1 cellular context compared by ENCODE assay signal in genomic region chr11:72814139-72814830, GRCh38.
A peak's percentile ranks its signal among the peaks of the same experiment; 100 is the strongest.
TF ChIP-seq lines count a peak whose summit lies in the region.

Gene ATG16L2, plus strand, starts transcription at chr11:72814411. Its CDS starts 35 bp downstream, at chr11:72814446.

TF ChIP-seq in HepG2, 621 proteins besides CTCF, POLR2A, EP300 and RAD21 (continued from another document and continues in another):
- TF ChIP-seq PRDM10 (CRISPR knock-in tag; IDR thresholded peaks at IDR 0.05; ENCODE audit: low read depth), result peak; percentile 99
- TF ChIP-seq TEF (CRISPR knock-in tag; IDR thresholded peaks at IDR 0.05), result no peak
- no peak for TF ChIP-seq ZFP36L2 (CRISPR knock-in tag; IDR thresholded peaks at IDR 0.05)
- no peak for TF ChIP-seq FIP1L1 (IDR thresholded peaks at IDR 0.05; ENCODE audit: borderline replicate concordance, insufficient read depth, low read depth, low read length)
- no peak for TF ChIP-seq FLYWCH1 (CRISPR knock-in tag; IDR thresholded peaks at IDR 0.05)
- peak; percentile 67; the same call in 1 of the 2 replicates for TF ChIP-seq ZXDC (CRISPR knock-in tag; IDR thresholded peaks at IDR 0.05)
- TF ChIP-seq PHF21A (CRISPR knock-in tag; IDR thresholded peaks at IDR 0.05), result peak; percentile 57; the same call in 1 of the 2 replicates
- TF ChIP-seq ZNF441 (CRISPR knock-in tag; IDR thresholded peaks at IDR 0.05; ENCODE audit: borderline replicate concordance), result no peak
- TF ChIP-seq ZKSCAN5 (CRISPR knock-in tag; IDR thresholded peaks at IDR 0.05), result no peak
- TF ChIP-seq DZIP1 (CRISPR knock-in tag; IDR thresholded peaks at IDR 0.05), result no peak
- TF ChIP-seq TBL1XR1 (IDR thresholded peaks at IDR 0.05; ENCODE audit: borderline replicate concordance, low read length, partially characterized antibody), result no peak
- TF ChIP-seq HNF4A (CRISPR knock-in tag; IDR thresholded peaks at IDR 0.05), result no peak
- TF ChIP-seq SP5 (CRISPR knock-in tag; IDR thresholded peaks at IDR 0.05; ENCODE audit: borderline replicate concordance, low read depth), result peak; percentile 17; the same call in 1 of the 2 replicates
- no peak for TF ChIP-seq ZFP1 (CRISPR knock-in tag; IDR thresholded peaks at IDR 0.05)
- TF ChIP-seq ZNF598 (CRISPR knock-in tag; IDR thresholded peaks at IDR 0.05; ENCODE audit: borderline replicate concordance), result peak; percentile 81; the same call in 1 of the 2 replicates
- TF ChIP-seq POGZ (CRISPR knock-in tag; IDR thresholded peaks at IDR 0.05), result peak; percentile 39; the same call in 1 of the 2 replicates
- no peak for TF ChIP-seq ATRX (CRISPR knock-in tag; IDR thresholded peaks at IDR 0.05; ENCODE audit: borderline replicate concordance)
- no peak for TF ChIP-seq ZNF383 (CRISPR knock-in tag; IDR thresholded peaks at IDR 0.05; ENCODE audit: borderline replicate concordance)
- TF ChIP-seq SOX6 (IDR thresholded peaks at IDR 0.05), result no peak
- no peak for TF ChIP-seq SOX6 (CRISPR knock-in tag; IDR thresholded peaks at IDR 0.05)
- TF ChIP-seq, protein P1, sequence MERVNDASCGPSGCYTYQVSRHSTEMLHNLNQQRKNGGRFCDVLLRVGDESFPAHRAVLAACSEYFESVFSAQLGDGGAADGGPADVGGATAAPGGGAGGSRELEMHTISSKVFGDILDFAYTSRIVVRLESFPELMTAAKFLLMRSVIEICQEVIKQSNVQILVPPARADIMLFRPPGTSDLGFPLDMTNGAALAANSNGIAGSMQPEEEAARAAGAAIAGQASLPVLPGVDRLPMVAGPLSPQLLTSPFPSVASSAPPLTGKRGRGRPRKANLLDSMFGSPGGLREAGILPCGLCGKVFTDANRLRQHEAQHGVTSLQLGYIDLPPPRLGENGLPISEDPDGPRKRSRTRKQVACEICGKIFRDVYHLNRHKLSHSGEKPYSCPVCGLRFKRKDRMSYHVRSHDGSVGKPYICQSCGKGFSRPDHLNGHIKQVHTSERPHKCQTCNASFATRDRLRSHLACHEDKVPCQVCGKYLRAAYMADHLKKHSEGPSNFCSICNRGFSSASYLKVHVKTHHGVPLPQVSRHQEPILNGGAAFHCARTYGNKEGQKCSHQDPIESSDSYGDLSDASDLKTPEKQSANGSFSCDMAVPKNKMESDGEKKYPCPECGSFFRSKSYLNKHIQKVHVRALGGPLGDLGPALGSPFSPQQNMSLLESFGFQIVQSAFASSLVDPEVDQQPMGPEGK (CRISPR knock-in tag; IDR thresholded peaks at IDR 0.05), result peak; percentile 57
- 0 out of 2 replicates have a peak, but pooled peaks have one; percentile 40 for TF ChIP-seq STAG1 (CRISPR knock-in tag; IDR thresholded peaks at IDR 0.05)
- TF ChIP-seq, protein P2, sequence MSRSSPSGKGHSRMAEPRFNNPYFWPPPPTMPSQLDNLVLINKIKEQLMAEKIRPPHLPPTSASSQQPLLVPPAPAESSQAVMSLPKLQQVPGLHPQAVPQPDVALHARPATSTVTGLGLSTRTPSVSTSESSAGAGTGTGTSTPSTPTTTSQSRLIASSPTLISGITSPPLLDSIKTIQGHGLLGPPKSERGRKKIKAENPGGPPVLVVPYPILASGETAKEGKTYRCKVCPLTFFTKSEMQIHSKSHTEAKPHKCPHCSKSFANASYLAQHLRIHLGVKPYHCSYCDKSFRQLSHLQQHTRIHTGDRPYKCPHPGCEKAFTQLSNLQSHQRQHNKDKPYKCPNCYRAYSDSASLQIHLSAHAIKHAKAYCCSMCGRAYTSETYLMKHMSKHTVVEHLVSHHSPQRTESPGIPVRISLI (CRISPR knock-in tag; IDR thresholded peaks at IDR 0.05; ENCODE audit: borderline replicate concordance), result no peak
- TF ChIP-seq NAIF1 (CRISPR knock-in tag; IDR thresholded peaks at IDR 0.05; ENCODE audit: borderline replicate concordance), result peak; percentile 40; the same call in 1 of the 2 replicates
- TF ChIP-seq DNMT3B (CRISPR knock-in tag; conservative IDR thresholded peaks at IDR 0.05), result no peak
- no peak for TF ChIP-seq LRRFIP1 (CRISPR knock-in tag; conservative IDR thresholded peaks at IDR 0.05)
- TF ChIP-seq TRIM22 (IDR thresholded peaks at IDR 0.05), result no peak
- TF ChIP-seq, protein P3, sequence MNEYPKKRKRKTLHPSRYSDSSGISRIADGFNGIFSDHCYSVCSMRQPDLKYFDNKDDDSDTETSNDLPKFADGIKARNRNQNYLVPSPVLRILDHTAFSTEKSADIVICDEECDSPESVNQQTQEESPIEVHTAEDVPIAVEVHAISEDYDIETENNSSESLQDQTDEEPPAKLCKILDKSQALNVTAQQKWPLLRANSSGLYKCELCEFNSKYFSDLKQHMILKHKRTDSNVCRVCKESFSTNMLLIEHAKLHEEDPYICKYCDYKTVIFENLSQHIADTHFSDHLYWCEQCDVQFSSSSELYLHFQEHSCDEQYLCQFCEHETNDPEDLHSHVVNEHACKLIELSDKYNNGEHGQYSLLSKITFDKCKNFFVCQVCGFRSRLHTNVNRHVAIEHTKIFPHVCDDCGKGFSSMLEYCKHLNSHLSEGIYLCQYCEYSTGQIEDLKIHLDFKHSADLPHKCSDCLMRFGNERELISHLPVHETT (CRISPR knock-in tag; conservative IDR thresholded peaks at IDR 0.05), result 0 out of 2 replicates have a peak, but pooled peaks have one; percentile 11
- TF ChIP-seq ZFX (CRISPR knock-in tag; IDR thresholded peaks at IDR 0.05; ENCODE audit: low read depth), result peak; percentile 17; the same call in 1 of the 2 replicates
- no peak for TF ChIP-seq ZNF7 (CRISPR knock-in tag; IDR thresholded peaks at IDR 0.05)
- TF ChIP-seq RELA (CRISPR knock-in tag; IDR thresholded peaks at IDR 0.05), result peak; percentile 93
- TF ChIP-seq RCOR2 (CRISPR knock-in tag; IDR thresholded peaks at IDR 0.05), result no peak
- TF ChIP-seq ZZZ3 (CRISPR knock-in tag; IDR thresholded peaks at IDR 0.05; ENCODE audit: borderline replicate concordance), result no peak; the same call in 1 of the 2 replicates
- TF ChIP-seq ZNF781 (CRISPR knock-in tag; IDR thresholded peaks at IDR 0.05; ENCODE audit: borderline replicate concordance, not compliant biosample characterization), result peak; percentile 5
- TF ChIP-seq ZNF235 (CRISPR knock-in tag; IDR thresholded peaks at IDR 0.05; ENCODE audit: borderline replicate concordance), result 0 out of 2 replicates have a peak, but pooled peaks have one; percentile 9
- TF ChIP-seq ZNF747 (CRISPR knock-in tag; IDR thresholded peaks at IDR 0.05; ENCODE audit: borderline replicate concordance), result peak; percentile 60; the same call in 1 of the 2 replicates
- 0 out of 2 replicates have a peak, but pooled peaks have one; percentile 63 for TF ChIP-seq ZNF136 (CRISPR knock-in tag; IDR thresholded peaks at IDR 0.05; ENCODE audit: low read depth)
- no peak for TF ChIP-seq ZNF546 (CRISPR knock-in tag; conservative IDR thresholded peaks at IDR 0.05)
- TF ChIP-seq PCBP1 (IDR thresholded peaks at IDR 0.05; ENCODE audit: borderline replicate concordance, low read depth, low read length), result 0 out of 2 replicates have a peak, but pooled peaks have one; percentile 38
- no peak for TF ChIP-seq SP140L (CRISPR knock-in tag; IDR thresholded peaks at IDR 0.05; ENCODE audit: borderline replicate concordance)
- peak; percentile 72 for TF ChIP-seq ATF7 (IDR thresholded peaks at IDR 0.05)
- no peak for TF ChIP-seq ATF7 (CRISPR knock-in tag; IDR thresholded peaks at IDR 0.05)
